In genomic region chr1:74673351-74674111, GRCh38 we compare ENCODE assay signal across 8 cellular contexts. TPM values are rescaled to one million over a fixed set of nuclear protein-coding genes. Genes with fewer than 3 reads are reported as not detected.
DNase-seq lines count a peak whose midpoint lies in the region; ATAC-seq and TF ChIP-seq lines count a peak whose summit lies in the region.
"Had no signal": no experiment of that assay in that cellular context is flagged by ENCODE, and none has a peak within 500 bp of the region (broad histone marks: within the 10 kb centered on the region; RNA-seq: fewer than 3 reads in every experiment).

TSS of gene ERICH3 (minus strand) at chr1:74673792. CDS start at chr1:74673519, 273 bp downstream.

- peaks cover 7% of the 10 kb centered on the region for H3K9me3 Mint-ChIP-seq in memory B cell

- intact Hi-C loops in body of pancreas (cut with DNase I): no loop called here

- 2 to 6% methylated on average over 23 to 44 of the region's 44 CpGs for WGBS in body of pancreas, 2 donors

- no peak within 1 kb of the TSS for H3K4me3 ChIP-seq in body of pancreas

- H3K4me1 Mint-ChIP-seq in memory B cell: peaks cover 15% of the 10 kb centered on the region

- no peaks in the 10 kb centered on the region for H3K36me3 ChIP-seq in body of pancreas (replicated peaks in 1 of 2; ENCODE audit: insufficient read depth in 1 of 2, low read depth in 2 of 2)

- H3K27me3 ChIP-seq in body of pancreas: no peaks in the 10 kb centered on the region

- peak in 1 of 4 donors; percentile 10 for DNase-seq in body of pancreas
- DNase-seq in memory B cell (ENCODE audit: low spot score in 2 of 2): peak in 1 of 2 donors; percentile 13
- DNase-seq in EL: no peak
- no peak for DNase-seq in stimulated activated CD4-positive, alpha-beta T cell treated with anti-CD3 and anti-CD28 coated beads, Interleukin-4, amount 100 ng/mL, for 4 hours
- no peak for DNase-seq in LoVo (ENCODE audit: low spot score)

- H3K9me3 ChIP-seq in body of pancreas: peaks cover 0 to 8% (median 0%) of the 10 kb centered on the region in 3 donors

- no peak for TF ChIP-seq POLR2A in body of pancreas (IDR thresholded peaks at IDR 0.05)

- H3K27ac ChIP-seq in body of pancreas: no peak within 1 kb of the TSS

- no peak for TF ChIP-seq CTCF in body of pancreas (IDR thresholded peaks at IDR 0.05)

- H3K4me3 Mint-ChIP-seq in memory B cell: peak within 1 kb of the TSS; percentile 77
- H3K4me3 Mint-ChIP-seq: natural killer cell treated with Interleukin-12 subunit alpha and Interleukin-12 subunit beta and Interleukin-15 and Interleukin-18, amount 100 ng/mL, for 72 hours had no signal

- peak; percentile 66 for ATAC-seq in GM18909 (IDR thresholded peaks at IDR 0.05; ENCODE audit: poor library complexity, unreplicated experiment)
- ATAC-seq in HG03139 (IDR thresholded peaks at IDR 0.05; ENCODE audit: unreplicated experiment): peak; percentile 53
- peak; percentile 24 for ATAC-seq in body of pancreas
- ATAC-seq in memory B cell (ENCODE audit: low read depth): peak; percentile 47

- H3K27me3 Mint-ChIP-seq in memory B cell: peaks cover 5% of the 10 kb centered on the region

- peaks cover 8% of the 10 kb centered on the region for H3K4me1 ChIP-seq in body of pancreas

- peaks cover 1% of the 10 kb centered on the region for H3K36me3 Mint-ChIP-seq in memory B cell

- H3K27ac Mint-ChIP-seq in memory B cell: no peak within 1 kb of the TSS
- H3K27ac Mint-ChIP-seq: natural killer cell treated with Interleukin-12 subunit alpha and Interleukin-12 subunit beta and Interleukin-15 and Interleukin-18, amount 100 ng/mL, for 72 hours had no signal

RNA-seq across cellular contexts. Expression of gene ERICH3, which starts in this region (rescaled TPM):
- total RNA-seq in body of pancreas: under 1 TPM in 1 of 2 donors, not detected in 1; under 0.01 TPM
- total RNA-seq: natural killer cell treated with Interleukin-12 subunit alpha and Interleukin-12 subunit beta and Interleukin-15 and Interleukin-18, amount 100 ng/mL, for 72 hours had no signal

Comparison
In these comparisons a context has a peak if more than half of its experiments do, and no peak if none do; other contexts are left out.
1. Peak in ATAC-seq in body of pancreas; RNA of the gene not detected or under 1 TPM.